ENCODE assay signal across 29 cellular contexts in the genomic region with DNA sequence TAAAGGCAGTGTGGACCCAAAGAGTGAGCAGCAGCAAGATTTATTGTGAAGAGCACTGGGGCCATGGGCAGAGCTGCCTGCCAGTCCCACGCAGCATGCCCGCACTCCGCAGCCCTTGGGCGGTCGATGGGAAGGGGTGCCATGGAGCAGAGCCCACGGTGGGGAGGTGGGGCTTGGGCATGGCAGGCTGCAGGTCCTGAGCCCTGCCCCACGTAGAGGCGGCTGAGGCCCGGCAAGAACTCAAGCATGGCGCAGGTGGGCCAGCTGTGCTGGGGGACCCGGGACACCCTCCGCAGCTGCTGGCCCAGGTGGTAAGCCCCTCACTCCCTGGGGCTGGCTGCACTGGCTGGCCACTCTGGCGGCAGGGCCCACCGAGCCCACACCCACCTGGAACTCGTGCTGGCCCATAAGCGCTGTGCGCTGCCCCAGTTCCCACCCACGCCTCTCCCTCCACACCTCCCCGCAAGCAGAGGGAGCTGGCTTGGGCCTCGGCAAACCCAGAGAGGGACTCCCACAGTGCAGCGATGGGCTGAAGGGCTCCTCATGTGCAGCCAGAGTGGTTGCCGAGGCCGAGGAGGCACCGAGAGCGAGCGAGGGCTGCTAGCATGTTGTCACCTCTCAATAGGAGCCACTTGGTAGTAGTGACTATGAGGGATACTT.
"Had no signal": no experiment of that assay in that cellular context is flagged by ENCODE, and none has a peak within 500 bp of the region (broad histone marks: within the 10 kb centered on the region; RNA-seq: fewer than 3 reads in every experiment).

No MANE protein-coding gene starts in this region.

- H3K4me1 ChIP-seq: colonic mucosa, esophagus squamous epithelium, gastrocnemius medialis, heart right ventricle, left ventricle myocardium inferior, lower lobe of right lung had no signal

- H3K27ac Mint-ChIP-seq: dendritic cell treated with granulocyte-macrophage colony-stimulating factor and Interleukin-4, amounts not matched to agents 40 ng/mL and 50 ng/mL, for 4 days; effector memory CD8-positive, alpha-beta T cell; endodermal cell; mesothelial cell of epicardium; naive B cell had no signal

- H3K27ac ChIP-seq: colonic mucosa, epithelial cell of prostate, esophagus squamous epithelium, gastrocnemius medialis, heart right ventricle, left ventricle myocardium inferior, lower lobe of right lung had no signal

- H3K4me3 Mint-ChIP-seq: dendritic cell treated with granulocyte-macrophage colony-stimulating factor and Interleukin-4, amounts not matched to agents 40 ng/mL and 50 ng/mL, for 4 days; effector memory CD8-positive, alpha-beta T cell; endodermal cell; mesothelial cell of epicardium; naive B cell had no signal

- DNase-seq: colonic mucosa; cortex of kidney; effector CD8-positive, alpha-beta T cell; effector memory CD8-positive, alpha-beta T cell; endodermal cell; erythroblast; esophagus squamous epithelium; foreskin fibroblast; foreskin melanocyte; gastrocnemius medialis; glutamatergic neuron; head of caudate nucleus; heart right ventricle; hippocampal formation; kidney glomerular epithelial cell; left colon; left ventricle myocardium inferior; lower lobe of right lung; mesenchymal stem cell; mucosa of descending colon; naive B cell had no signal

- H3K36me3 ChIP-seq: colonic mucosa, esophagus squamous epithelium, gastrocnemius medialis, heart right ventricle, left ventricle myocardium inferior, lower lobe of right lung had no signal

- H3K27me3 Mint-ChIP-seq: dendritic cell treated with granulocyte-macrophage colony-stimulating factor and Interleukin-4, amounts not matched to agents 40 ng/mL and 50 ng/mL, for 4 days; effector memory CD8-positive, alpha-beta T cell; naive B cell had no signal

- H3K27me3 ChIP-seq: colonic mucosa, esophagus squamous epithelium, gastrocnemius medialis, heart right ventricle had no signal

- H3K9me3 ChIP-seq: colonic mucosa, esophagus squamous epithelium, gastrocnemius medialis, lower lobe of right lung, mucosa of descending colon had no signal

- ATAC-seq: effector memory CD8-positive, alpha-beta T cell; esophagus mucosa; gastrocnemius medialis; left colon; left lobe of liver; mucosa of descending colon had no signal

- FAIRE-seq: endometrium, islet of Langerhans, keratinocyte had no signal

- H3K4me1 Mint-ChIP-seq: endodermal cell, mesothelial cell of epicardium, naive B cell had no signal

- H3K4me3 ChIP-seq: colonic mucosa, esophagus squamous epithelium, gastrocnemius medialis, heart right ventricle, left ventricle myocardium inferior, lower lobe of right lung, mucosa of descending colon had no signal

- H3K36me3 Mint-ChIP-seq: naive B cell had no signal
